In genomic region chr1:200413766-200414165, GRCh38 we compare ENCODE assay signal across 8 cellular contexts. TPM values are rescaled to one million over a fixed set of nuclear protein-coding genes. Genes with fewer than 3 reads are reported as not detected.
DNase-seq lines count a peak whose midpoint lies in the region; ATAC-seq, FAIRE-seq and TF ChIP-seq lines count a peak whose summit lies in the region.
"Not testable (repeated sequence)": the region's sequence is repeated elsewhere in the genome, so short reads cannot be mapped to it uniquely, and the experiment has no call there.

No MANE protein-coding gene starts in this region.

- peaks cover 12% of the 10 kb centered on the region for H3F3A ChIP-seq in smooth muscle cell (ENCODE audit: low read depth)

- not testable (repeated sequence) for FAIRE-seq in A549 (lab: Jason Lieb, UNC)

- H3K4me1 Mint-ChIP-seq in chondrocyte (ENCODE audit: low read depth): peaks cover 32% of the 10 kb centered on the region

- H3K27me3 ChIP-seq in HCT116 (ENCODE audit: insufficient read depth, low read length); smooth muscle cell (ENCODE audit: low read depth): not testable (repeated sequence)

- POLR2A ChIA-PET in A549 (lab: Yijun Ruan, JAX); HCT116 (lab: Charles Lee): not testable (repeated sequence)

- TF ChIP-seq CTCF in A549 (IDR thresholded peaks at IDR 0.05); HCT116 (IDR thresholded peaks at IDR 0.05 in 2 of 3, conservative IDR thresholded peaks at IDR 0.05 in 1 of 3; ENCODE audit: borderline replicate concordance in 1 of 3, insufficient read depth in 1 of 3, low read depth in 2 of 3, low read length in 2 of 3); chondrocyte (IDR thresholded peaks at IDR 0.05); smooth muscle cell (IDR thresholded peaks at IDR 0.05; ENCODE audit: borderline replicate concordance, insufficient read depth, poor library complexity, severe bottlenecking): not testable (repeated sequence)

- not testable (repeated sequence) for H3K36me3 Mint-ChIP-seq in chondrocyte (ENCODE audit: low read depth)

- not testable (repeated sequence) for H3K9me3 ChIP-seq in A549; HCT116 (ENCODE audit: control insufficient read depth in 1 of 2, insufficient read depth in 1 of 2, low read depth in 1 of 2, low read length in 2 of 2); smooth muscle cell (replicated peaks; ENCODE audit: low read depth)

- H3K36me3 ChIP-seq in HCT116 (ENCODE audit: control insufficient read depth in 1 of 2, insufficient read depth in 2 of 2, low read length in 2 of 2); smooth muscle cell (ENCODE audit: low read depth): not testable (repeated sequence)

- intact Hi-C loops in HCT116 (cut with micrococcal nuclease): not testable (repeated sequence)

- H3K79me2 ChIP-seq in HCT116 (ENCODE audit: insufficient read depth, low read length): peaks cover 10% of the 10 kb centered on the region
- H3K79me2 ChIP-seq in smooth muscle cell (ENCODE audit: low read depth): peaks cover 10% of the 10 kb centered on the region

- DNase-seq in A549 (ENCODE audit: low read depth in 1 of 2, low spot score in 1 of 2); chondrocyte (ENCODE audit: low spot score); smooth muscle cell (lab: John Stamatoyannopoulos, UW; ENCODE audit: unreplicated experiment): not testable (repeated sequence)
- DNase-seq in HCT116 (ENCODE audit: low read depth, low spot score) (peak; percentile 4), MV-4-11 (lab: John Stamatoyannopoulos, UW) (peak; percentile 50), SIG-M5 treated with dmso at 0.1 percent for 504 hours (lab: John Stamatoyannopoulos, UW; ENCODE audit: unreplicated experiment) (peak; percentile 25), amniotic epithelial cell (ENCODE audit: low read depth) (peak; percentile 67), iris pigment epithelial cell (ENCODE audit: low read depth) (peak; percentile 80)

- 81% methylated on average over 11 of the region's 11 CpGs for WGBS in A549 (ENCODE audit: missing lambda C conversion rate)
- WGBS in smooth muscle cell (ENCODE audit: low lambda C conversion rate): 52% methylated on average over 11 of the region's 11 CpGs

- not testable (repeated sequence) for H3K27me3 Mint-ChIP-seq in chondrocyte (ENCODE audit: low read depth)

- peak overlapping the region; percentile 96 for H2AFZ ChIP-seq in HCT116 (ENCODE audit: low read depth, low read length, poor library complexity, severe bottlenecking)
- H2AFZ ChIP-seq in smooth muscle cell (ENCODE audit: low read depth): not testable (repeated sequence)

- not testable (repeated sequence) for H3K9me2 ChIP-seq in HCT116 (ENCODE audit: insufficient read depth)

- H3K4me3 Mint-ChIP-seq in chondrocyte (ENCODE audit: unreplicated experiment): not testable (repeated sequence)

- not testable (repeated sequence) for H3K9me3 Mint-ChIP-seq in chondrocyte (ENCODE audit: low read depth)

- H4K20me1 ChIP-seq in HCT116 (ENCODE audit: insufficient read depth); smooth muscle cell (ENCODE audit: low read depth): not testable (repeated sequence)

- peak overlapping the region; percentile 27 for H3K27ac Mint-ChIP-seq in chondrocyte (ENCODE audit: unreplicated experiment)

- not testable (repeated sequence) for TF ChIP-seq EP300 in A549 (IDR thresholded peaks at IDR 0.05)

- H3K27ac ChIP-seq in A549: peak overlapping the region; percentile 55 to 97; a peak in 4 of 6 replicates
- H3K27ac ChIP-seq in HCT116 (ENCODE audit: low read depth, low read length): not testable (repeated sequence)
- peak overlapping the region; percentile 14 for H3K27ac ChIP-seq in smooth muscle cell (ENCODE audit: low read depth)

- not testable (repeated sequence) for H3K4me3 ChIP-seq in A549, smooth muscle cell
- peak overlapping the region in 1 of 2 experiments; percentile 25; a peak in 1 of 4 replicates for H3K4me3 ChIP-seq in HCT116 (replicated peaks in 1 of 2; ENCODE audit: low read depth in 1 of 2, low read length in 2 of 2)

- peak overlapping the region; percentile 1; the same call in 1 of the 3 replicates for H3K4me2 ChIP-seq in A549
- peak overlapping the region; percentile 60 for H3K4me2 ChIP-seq in HCT116 (ENCODE audit: low read length)
- not testable (repeated sequence) for H3K4me2 ChIP-seq in smooth muscle cell

- H3K4me1 ChIP-seq in A549: peaks cover 65% of the 10 kb centered on the region
- peaks cover 41 to 80% of the 10 kb centered on the region in 2 experiments for H3K4me1 ChIP-seq in HCT116 (ENCODE audit: control insufficient read depth in 1 of 2, insufficient read depth in 2 of 2, low read length in 2 of 2)
- H3K4me1 ChIP-seq in smooth muscle cell (ENCODE audit: low read depth): peaks cover 18% of the 10 kb centered on the region

- CTCF ChIA-PET in A549 (lab: Yijun Ruan, JAX): interaction anchor here (0.9 kb wide), 1 partner anchor 28 kb away, joined by 3 read pairs; no protein-coding TSS in a partner anchor
- CTCF ChIA-PET in HCT116 (lab: Charles Lee): not testable (repeated sequence)

- not testable (repeated sequence) for TF ChIP-seq RAD21 in A549 (conservative IDR thresholded peaks at IDR 0.05 in 1 of 2, IDR thresholded peaks at IDR 0.05 in 1 of 2); HCT116 (IDR thresholded peaks at IDR 0.05; ENCODE audit: low read depth)

- not testable (repeated sequence) for TF ChIP-seq POLR2A in A549 (IDR thresholded peaks at IDR 0.05; ENCODE audit: low read length); HCT116 (IDR thresholded peaks at IDR 0.05; ENCODE audit: borderline replicate concordance, extremely low read depth, insufficient read depth, insufficient read length)

- H3K9ac ChIP-seq in HCT116 (ENCODE audit: low read length); smooth muscle cell (ENCODE audit: low read depth): not testable (repeated sequence)

- RAD21 ChIA-PET in HCT116 (lab: Charles Lee; ENCODE audit: low non-redundant PET in 1 of 2, low total read pairs in 2 of 2, uncharacterized antibody in 2 of 2, unreplicated experiment in 2 of 2): not testable (repeated sequence)

- not testable (repeated sequence) for ATAC-seq in A549, HCT116

- not testable (repeated sequence) for BruUV-seq in HCT116 (replicated peaks; lab: Mats Ljungman, UMichigan)

TF ChIP-seq in HCT116, 20 proteins besides CTCF, POLR2A, EP300 and RAD21:
- TF ChIP-seq CEBPB (IDR thresholded peaks at IDR 0.05; ENCODE audit: low read depth): peak; percentile 74; the same call in 1 of the 2 replicates

RNA-seq across cellular contexts. Expression of gene ZNF281, which starts 3.9 kb away (rescaled TPM):
- polyA plus RNA-seq in A549 (2011; rRNA removed): 39.1 and 40.8 TPM in 2 replicates
- 4.9 and 6.4 TPM in 2 replicates for polyA plus RNA-seq in A549 (2012; cell fraction: cytosol; rRNA removed)
- polyA plus RNA-seq in A549 (2012; cell fraction: nucleus; rRNA removed): 6.6 and 7.5 TPM in 2 replicates
- 30.8 to 33.7 TPM (median 31.5 TPM) in 3 replicates for polyA plus RNA-seq in A549 (2017; fragmentation: RNase III; extraction: RNeasy Plus Mini Kit Qiagen cat#74134 plus additional on column Dnase treatment)
- 40.1 and 40.2 TPM in 2 replicates for polyA minus RNA-seq in A549 (2011; rRNA and poly(A)+ RNA removed)
- 23.3 TPM for total RNA-seq in HCT116 (2021; ENCODE audit: unreplicated experiment)
- 7.0 and 10.4 TPM in 2 replicates for polyA plus RNA-seq in HCT116 (2012)
- 34.2 to 37.3 TPM (median 34.9 TPM) in 3 replicates for total RNA-seq in chondrocyte
- 59.4 and 64.4 TPM in 2 replicates for total RNA-seq in smooth muscle cell
- 34.4 and 35.0 TPM in 2 replicates for polyA plus RNA-seq in smooth muscle cell
